1 cellular context compared by ENCODE assay signal in genomic region chr1:248905949-248906740, GRCh38.
A peak's percentile ranks its signal among the peaks of the same experiment; 100 is the strongest.
TF ChIP-seq lines count a peak whose summit lies in the region.

TSS of gene PGBD2 (plus strand) at chr1:248906235. CDS start at chr1:248913863, 7,628 bp downstream.

TF ChIP-seq in HepG2, 621 proteins besides CTCF, POLR2A, EP300 and RAD21 (continued from another document and continues in another):
- TF ChIP-seq ZKSCAN5 (CRISPR knock-in tag; IDR thresholded peaks at IDR 0.05) (peak; percentile 71; the same call in 1 of the 2 replicates), PAX8 (CRISPR knock-in tag; IDR thresholded peaks at IDR 0.05; ENCODE audit: borderline replicate concordance) (peak; percentile 95; the same call in 1 of the 2 replicates), SNAPC2 (CRISPR knock-in tag; IDR thresholded peaks at IDR 0.05) (peak; percentile 56; the same call in 1 of the 2 replicates), RBAK (CRISPR knock-in tag; IDR thresholded peaks at IDR 0.05) (no peak), NFE2 (CRISPR knock-in tag; IDR thresholded peaks at IDR 0.05) (no peak), PHF8 (CRISPR knock-in tag; IDR thresholded peaks at IDR 0.05) (peak; percentile 98), KDM5A (IDR thresholded peaks at IDR 0.05; ENCODE audit: borderline replicate concordance, low read length) (peak; percentile 52; the same call in 1 of the 2 replicates), MTERF4 (CRISPR knock-in tag; IDR thresholded peaks at IDR 0.05) (peak; percentile 86), ZNF747 (CRISPR knock-in tag; IDR thresholded peaks at IDR 0.05; ENCODE audit: borderline replicate concordance) (peak; percentile 92; the same call in 1 of the 2 replicates), ZNF547 (CRISPR knock-in tag; IDR thresholded peaks at IDR 0.05) (peak; percentile 91), TFAP4 (IDR thresholded peaks at IDR 0.05; ENCODE audit: borderline replicate concordance, low read depth) (no peak), GTF2F1 (IDR thresholded peaks at IDR 0.05; ENCODE audit: low read length) (no peak), FIP1L1 (IDR thresholded peaks at IDR 0.05; ENCODE audit: borderline replicate concordance, insufficient read depth, low read depth, low read length) (no peak), IKZF4 (CRISPR knock-in tag; IDR thresholded peaks at IDR 0.05; ENCODE audit: borderline replicate concordance, low read depth, not compliant biosample characterization) (peak; percentile 87), ZNF382 (CRISPR knock-in tag; IDR thresholded peaks at IDR 0.05; ENCODE audit: borderline replicate concordance) (no peak), ZNF768 (CRISPR knock-in tag; IDR thresholded peaks at IDR 0.05) (peak; percentile 77; the same call in 1 of the 2 replicates), U2AF1 (optimal IDR thresholded peaks at IDR 0.05; ENCODE audit: low read depth, low read length) (no peak), PAWR (CRISPR knock-in tag; IDR thresholded peaks at IDR 0.05; ENCODE audit: borderline replicate concordance) (0 out of 2 replicates have a peak, but pooled peaks have one; percentile 15), KDM4B (CRISPR knock-in tag; IDR thresholded peaks at IDR 0.05) (peak; percentile 38; the same call in 1 of the 2 replicates), TMF1 (CRISPR knock-in tag; IDR thresholded peaks at IDR 0.05; ENCODE audit: low read depth) (peak; percentile 86; the same call in 1 of the 2 replicates), ZSCAN21 (CRISPR knock-in tag; IDR thresholded peaks at IDR 0.05; ENCODE audit: borderline replicate concordance) (peak; percentile 75; the same call in 1 of the 2 replicates), GABPA (IDR thresholded peaks at IDR 0.05; ENCODE audit: low read depth, low read length) (peak; percentile 58), GABPA (CRISPR knock-in tag; IDR thresholded peaks at IDR 0.05; ENCODE audit: low read depth) (peak; percentile 66), SRF (IDR thresholded peaks at IDR 0.05; ENCODE audit: low read depth, low read length) (no peak), BORCS8-MEF2B (CRISPR knock-in tag; IDR thresholded peaks at IDR 0.05) (peak; percentile 93), THYN1 (CRISPR knock-in tag; IDR thresholded peaks at IDR 0.05; ENCODE audit: borderline replicate concordance, low read depth) (no peak), THAP9 (CRISPR knock-in tag; IDR thresholded peaks at IDR 0.05; ENCODE audit: borderline replicate concordance) (peak; percentile 72), RARG (CRISPR knock-in tag; IDR thresholded peaks at IDR 0.05; ENCODE audit: low read depth) (no peak), TRIM22 (IDR thresholded peaks at IDR 0.05) (no peak), ZNF709 (CRISPR knock-in tag; IDR thresholded peaks at IDR 0.05) (peak; percentile 92; the same call in 1 of the 2 replicates), WIZ (CRISPR knock-in tag; IDR thresholded peaks at IDR 0.05) (peak; percentile 91), CEBPZ (IDR thresholded peaks at IDR 0.05; ENCODE audit: low read length) (no peak), AGO2 (optimal IDR thresholded peaks at IDR 0.05; ENCODE audit: low read depth, low read length) (peak; percentile 49), PTBP1 (IDR thresholded peaks at IDR 0.05; ENCODE audit: low read depth, low read length, poor library complexity, severe bottlenecking) (no peak), HNRNPL (IDR thresholded peaks at IDR 0.05; ENCODE audit: low read depth, low read length) (no peak), YY1 (IDR thresholded peaks at IDR 0.05; ENCODE audit: insufficient read depth, insufficient replicate concordance, low read depth, low read length) (peak; percentile 36), ZC3H13 (CRISPR knock-in tag; IDR thresholded peaks at IDR 0.05) (peak; percentile 84), NFYC (CRISPR knock-in tag; IDR thresholded peaks at IDR 0.05) (no peak), ZNF407 (CRISPR knock-in tag; IDR thresholded peaks at IDR 0.05; ENCODE audit: not compliant biosample characterization) (peak; percentile 93), MTF2 (CRISPR knock-in tag; IDR thresholded peaks at IDR 0.05; ENCODE audit: borderline replicate concordance) (peak; percentile 37; the same call in 1 of the 2 replicates), GZF1 (CRISPR knock-in tag; IDR thresholded peaks at IDR 0.05) (no peak), ZNF75D (CRISPR knock-in tag; IDR thresholded peaks at IDR 0.05; ENCODE audit: borderline replicate concordance) (no peak), ZNF629 (CRISPR knock-in tag; conservative IDR thresholded peaks at IDR 0.05) (peak; percentile 52), SNAPC5 (CRISPR knock-in tag; IDR thresholded peaks at IDR 0.05; ENCODE audit: borderline replicate concordance) (no peak), FOXJ3 (CRISPR knock-in tag; IDR thresholded peaks at IDR 0.05; ENCODE audit: borderline replicate concordance) (no peak), ZNF589 (CRISPR knock-in tag; conservative IDR thresholded peaks at IDR 0.05) (peak; percentile 50; the same call in 1 of the 2 replicates)
